Comparison of ENCODE assay signal across 3 cellular contexts in the genomic region with DNA sequence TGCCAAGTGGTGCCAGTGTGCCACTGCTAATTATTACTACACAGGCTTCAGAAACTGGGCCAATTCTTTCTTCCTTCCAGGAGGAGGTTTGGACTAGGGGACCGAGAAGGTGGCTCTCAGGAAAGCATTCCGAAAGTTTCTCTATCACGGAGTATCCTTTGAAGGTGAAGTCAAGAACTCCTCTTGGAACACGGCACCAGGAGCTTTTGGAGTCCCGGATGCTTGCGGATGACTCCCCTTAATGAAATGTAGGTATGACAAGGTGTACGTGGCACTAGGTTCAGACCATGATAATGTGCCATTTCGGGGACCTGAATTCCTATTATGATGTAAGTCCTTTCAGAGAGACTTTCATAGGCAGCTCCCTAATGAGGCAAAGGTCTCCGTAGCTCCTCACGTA.
TF ChIP-seq lines count a peak whose summit lies in the region.

No MANE protein-coding gene starts in this region.

TF ChIP-seq in SK-N-SH, 30 proteins besides CTCF, POLR2A, EP300 and RAD21 (continues in another document):
- TF ChIP-seq GABPA (IDR thresholded peaks at IDR 0.05; ENCODE audit: low read depth) (no peak), JUND (IDR thresholded peaks at IDR 0.05) (no peak), FOXM1 (IDR thresholded peaks at IDR 0.05; ENCODE audit: low read depth) (no peak), EZH2phosphoT487 (IDR thresholded peaks at IDR 0.05; ENCODE audit: borderline replicate concordance, low read depth) (no peak), YY1 (IDR thresholded peaks at IDR 0.05; ENCODE audit: low read depth) (no peak), FOSL2 (IDR thresholded peaks at IDR 0.05; ENCODE audit: borderline replicate concordance, low read depth) (no peak), SMC3 (IDR thresholded peaks at IDR 0.05; ENCODE audit: low read depth, low read length) (no peak), SIN3A (IDR thresholded peaks at IDR 0.05; ENCODE audit: borderline replicate concordance, low read depth, low read length) (no peak), TEAD4 (IDR thresholded peaks at IDR 0.05; ENCODE audit: borderline replicate concordance, insufficient read depth) (no peak), NRF1 (IDR thresholded peaks at IDR 0.05; ENCODE audit: low read depth, low read length) (no peak), TAF1 (IDR thresholded peaks at IDR 0.05; ENCODE audit: borderline replicate concordance, low read depth, low read length) (no peak), USF1 (IDR thresholded peaks at IDR 0.05; ENCODE audit: borderline replicate concordance, low read depth) (no peak), FOXJ3 (CRISPR knock-in tag; IDR thresholded peaks at IDR 0.05) (no peak), RXRA (IDR thresholded peaks at IDR 0.05; ENCODE audit: borderline replicate concordance, low read depth) (no peak)
- TF ChIP-seq, protein P1, sequence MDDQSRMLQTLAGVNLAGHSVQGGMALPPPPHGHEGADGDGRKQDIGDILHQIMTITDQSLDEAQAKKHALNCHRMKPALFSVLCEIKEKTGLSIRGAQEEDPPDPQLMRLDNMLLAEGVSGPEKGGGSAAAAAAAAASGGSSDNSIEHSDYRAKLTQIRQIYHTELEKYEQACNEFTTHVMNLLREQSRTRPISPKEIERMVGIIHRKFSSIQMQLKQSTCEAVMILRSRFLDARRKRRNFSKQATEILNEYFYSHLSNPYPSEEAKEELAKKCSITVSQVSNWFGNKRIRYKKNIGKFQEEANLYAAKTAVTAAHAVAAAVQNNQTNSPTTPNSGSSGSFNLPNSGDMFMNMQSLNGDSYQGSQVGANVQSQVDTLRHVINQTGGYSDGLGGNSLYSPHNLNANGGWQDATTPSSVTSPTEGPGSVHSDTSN (IDR thresholded peaks at IDR 0.05), result no peak
- TF ChIP-seq, protein P2, sequence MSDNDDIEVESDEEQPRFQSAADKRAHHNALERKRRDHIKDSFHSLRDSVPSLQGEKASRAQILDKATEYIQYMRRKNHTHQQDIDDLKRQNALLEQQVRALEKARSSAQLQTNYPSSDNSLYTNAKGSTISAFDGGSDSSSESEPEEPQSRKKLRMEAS (IDR thresholded peaks at IDR 0.05; ENCODE audit: low read depth), result no peak

TF ChIP-seq in SK-N-SH treated with all-trans-retinoic acid at 6 μM for 48 hours, 23 proteins besides CTCF, POLR2A, EP300 and RAD21:
- TF ChIP-seq RARB (CRISPR knock-in tag; IDR thresholded peaks at IDR 0.05) (no peak), ARNTL (CRISPR knock-in tag; IDR thresholded peaks at IDR 0.05; ENCODE audit: borderline replicate concordance, low read depth) (no peak), ZFP30 (CRISPR knock-in tag; IDR thresholded peaks at IDR 0.05) (no peak), ESRRG (CRISPR knock-in tag; IDR thresholded peaks at IDR 0.05) (no peak), TOX (CRISPR knock-in tag; IDR thresholded peaks at IDR 0.05; ENCODE audit: borderline replicate concordance) (no peak), ZNF8 (CRISPR knock-in tag; IDR thresholded peaks at IDR 0.05) (no peak), ZNF70 (CRISPR knock-in tag; IDR thresholded peaks at IDR 0.05) (no peak), OSR1 (CRISPR knock-in tag; IDR thresholded peaks at IDR 0.05) (no peak)
- TF ChIP-seq, protein P3, sequence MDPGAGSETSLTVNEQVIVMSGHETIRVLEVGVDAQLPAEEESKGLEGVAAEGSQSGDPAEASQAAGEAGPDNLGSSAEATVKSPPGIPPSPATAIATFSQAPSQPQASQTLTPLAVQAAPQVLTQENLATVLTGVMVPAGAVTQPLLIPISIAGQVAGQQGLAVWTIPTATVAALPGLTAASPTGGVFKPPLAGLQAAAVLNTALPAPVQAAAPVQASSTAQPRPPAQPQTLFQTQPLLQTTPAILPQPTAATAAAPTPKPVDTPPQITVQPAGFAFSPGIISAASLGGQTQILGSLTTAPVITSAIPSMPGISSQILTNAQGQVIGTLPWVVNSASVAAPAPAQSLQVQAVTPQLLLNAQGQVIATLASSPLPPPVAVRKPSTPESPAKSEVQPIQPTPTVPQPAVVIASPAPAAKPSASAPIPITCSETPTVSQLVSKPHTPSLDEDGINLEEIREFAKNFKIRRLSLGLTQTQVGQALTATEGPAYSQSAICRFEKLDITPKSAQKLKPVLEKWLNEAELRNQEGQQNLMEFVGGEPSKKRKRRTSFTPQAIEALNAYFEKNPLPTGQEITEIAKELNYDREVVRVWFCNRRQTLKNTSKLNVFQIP (CRISPR knock-in tag; IDR thresholded peaks at IDR 0.05; ENCODE audit: borderline replicate concordance, low read depth), result no peak

TF ChIP-seq in IMR-90, 13 proteins besides CTCF, POLR2A, EP300 and RAD21:
- TF ChIP-seq BHLHE40 (IDR thresholded peaks at IDR 0.05; ENCODE audit: low read depth, low read length) (no peak), NFE2L2 (IDR thresholded peaks at IDR 0.05; ENCODE audit: low read depth, low read length) (no peak), MAZ (IDR thresholded peaks at IDR 0.05; ENCODE audit: borderline replicate concordance, low read depth, low read length) (no peak), CEBPB (IDR thresholded peaks at IDR 0.05; ENCODE audit: low read depth, low read length) (no peak), RFX5 (IDR thresholded peaks at IDR 0.05; ENCODE audit: low read depth, low read length) (no peak), CHD1 (IDR thresholded peaks at IDR 0.05; ENCODE audit: low read depth, low read length) (no peak)
- TF ChIP-seq, protein P4, sequence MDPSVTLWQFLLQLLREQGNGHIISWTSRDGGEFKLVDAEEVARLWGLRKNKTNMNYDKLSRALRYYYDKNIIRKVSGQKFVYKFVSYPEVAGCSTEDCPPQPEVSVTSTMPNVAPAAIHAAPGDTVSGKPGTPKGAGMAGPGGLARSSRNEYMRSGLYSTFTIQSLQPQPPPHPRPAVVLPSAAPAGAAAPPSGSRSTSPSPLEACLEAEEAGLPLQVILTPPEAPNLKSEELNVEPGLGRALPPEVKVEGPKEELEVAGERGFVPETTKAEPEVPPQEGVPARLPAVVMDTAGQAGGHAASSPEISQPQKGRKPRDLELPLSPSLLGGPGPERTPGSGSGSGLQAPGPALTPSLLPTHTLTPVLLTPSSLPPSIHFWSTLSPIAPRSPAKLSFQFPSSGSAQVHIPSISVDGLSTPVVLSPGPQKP (IDR thresholded peaks at IDR 0.05; ENCODE audit: borderline replicate concordance, low read depth, low read length), result no peak
- TF ChIP-seq, protein P5, sequence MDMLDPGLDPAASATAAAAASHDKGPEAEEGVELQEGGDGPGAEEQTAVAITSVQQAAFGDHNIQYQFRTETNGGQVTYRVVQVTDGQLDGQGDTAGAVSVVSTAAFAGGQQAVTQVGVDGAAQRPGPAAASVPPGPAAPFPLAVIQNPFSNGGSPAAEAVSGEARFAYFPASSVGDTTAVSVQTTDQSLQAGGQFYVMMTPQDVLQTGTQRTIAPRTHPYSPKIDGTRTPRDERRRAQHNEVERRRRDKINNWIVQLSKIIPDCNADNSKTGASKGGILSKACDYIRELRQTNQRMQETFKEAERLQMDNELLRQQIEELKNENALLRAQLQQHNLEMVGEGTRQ (IDR thresholded peaks at IDR 0.05; ENCODE audit: low read depth, low read length), result no peak
TF ChIP-seq in IMR-90: peak in this region for 0.
